23 cellular contexts compared by ENCODE assay signal in genomic region chr2:180497621-180498152, GRCh38.
"Had no signal": no experiment of that assay in that cellular context is flagged by ENCODE, and none has a peak within 500 bp of the region (broad histone marks: within the 10 kb centered on the region; RNA-seq: fewer than 3 reads in every experiment).

No MANE protein-coding gene starts in this region.

- ATAC-seq: natural killer cell; psoas muscle; right cardiac atrium; right lobe of liver; stimulated activated memory B cell treated with anti-CD40 and anti-IgM and Interleukin-4, amounts not matched to agents 10 μg/mL and 1 μg/mL and 100 μg/mL, for 72 hours; stimulated activated naive CD8-positive, alpha-beta T cell treated with anti-CD3 and anti-CD28 coated beads, Interleukin-15, amount 100 ng/mL, for 72 hours; stimulated activated naive CD8-positive, alpha-beta T cell treated with anti-CD3 and anti-CD28 coated beads, Interleukin-15, Interleukin-2, amounts not matched to agents 100 U/mL and 50 U/mL, for 24 hours; upper lobe of right lung had no signal

- FAIRE-seq: small intestine had no signal

- DNase-seq: natural killer cell; occipital lobe; ovary; posterior cingulate gyrus; psoas muscle; right cardiac atrium; right lobe of liver; sigmoid colon; small intestine; stimulated activated CD4-positive, alpha-beta T cell treated with anti-CD3 and anti-CD28 coated beads, Interleukin-1b, Interleukin-23, amount 100 ng/mL, for 48 hours; stimulated activated CD4-positive, alpha-beta T cell treated with anti-CD3 and anti-CD28 coated beads, Interleukin-4, amount 100 ng/mL, for 1 hour; stimulated activated CD4-positive, alpha-beta T cell treated with anti-CD3 and anti-CD28 coated beads, Interleukin-4, amount 100 ng/mL, for 4 hours; stimulated activated CD8-positive, alpha-beta memory T cell treated with anti-CD3 and anti-CD28 coated beads, Interleukin-4, amount 100 ng/mL, for 48 hours; stimulated activated naive CD4-positive, alpha-beta T cell; stimulated activated naive CD8-positive, alpha-beta T cell treated with anti-CD3 and anti-CD28 coated beads, Interleukin-15, amount 100 ng/mL, for 72 hours; stimulated activated naive CD8-positive, alpha-beta T cell treated with anti-CD3 and anti-CD28 coated beads, Interleukin-15, Interleukin-2, amounts not matched to agents 100 U/mL and 50 U/mL, for 24 hours; substantia nigra; testis; tibial artery; transverse colon; upper lobe of right lung; uterus had no signal
